ENCODE assay signal across 1 cellular context in genomic region chrX:154890990-154891639, GRCh38.
TF ChIP-seq lines count a peak whose summit lies in the region.

No MANE protein-coding gene starts in this region.

TF ChIP-seq in HEK293, 187 proteins besides CTCF, POLR2A, EP300 and RAD21 (continued from another document):
- TF ChIP-seq ZNF776 (tag by site-specific recombination; IDR thresholded peaks at IDR 0.05; ENCODE audit: borderline replicate concordance) (no peak), ZNF426 (tag by site-specific recombination; IDR thresholded peaks at IDR 0.05) (no peak), GLIS1 (tag by site-specific recombination; IDR thresholded peaks at IDR 0.05) (peak; percentile 70), ZNF221 (tag by site-specific recombination; IDR thresholded peaks at IDR 0.05; ENCODE audit: borderline replicate concordance) (no peak), KLF9 (tag by site-specific recombination; IDR thresholded peaks at IDR 0.05; ENCODE audit: low read depth) (no peak), ZNF654 (tag by site-specific recombination; IDR thresholded peaks at IDR 0.05; ENCODE audit: low read depth) (no peak), ZNF658 (tag by site-specific recombination; IDR thresholded peaks at IDR 0.05) (no peak), ZNF544 (tag by site-specific recombination; IDR thresholded peaks at IDR 0.05) (no peak), ZNF132 (tag by site-specific recombination; IDR thresholded peaks at IDR 0.05; ENCODE audit: borderline replicate concordance) (no peak), ZBTB20 (tag by site-specific recombination; IDR thresholded peaks at IDR 0.05) (no peak), ZNF843 (tag by site-specific recombination; IDR thresholded peaks at IDR 0.05) (peak; percentile 94), ZNF664 (tag by site-specific recombination; IDR thresholded peaks at IDR 0.05) (no peak), ZNF223 (tag by site-specific recombination; IDR thresholded peaks at IDR 0.05) (no peak), ZNF692 (tag by site-specific recombination; IDR thresholded peaks at IDR 0.05) (no peak), ZNF2 (tag by site-specific recombination; IDR thresholded peaks at IDR 0.05) (peak; percentile 41; the same call in 1 of the 2 replicates), ZFHX2 (tag by site-specific recombination; conservative IDR thresholded peaks at IDR 0.05) (no peak), ATF2 (tag by site-specific recombination; IDR thresholded peaks at IDR 0.05; ENCODE audit: low read depth) (0 out of 2 replicates have a peak, but pooled peaks have one; percentile 2), ZNF174 (tag by site-specific recombination; IDR thresholded peaks at IDR 0.05) (no peak), ZNF518A (tag by site-specific recombination; conservative IDR thresholded peaks at IDR 0.05; ENCODE audit: low read depth) (no peak), ZNF391 (tag by site-specific recombination; IDR thresholded peaks at IDR 0.05; ENCODE audit: borderline replicate concordance, low read depth) (peak; percentile 60; the same call in 1 of the 2 replicates), ZBTB6 (tag by site-specific recombination; IDR thresholded peaks at IDR 0.05) (no peak), ZNF341 (tag by site-specific recombination; IDR thresholded peaks at IDR 0.05; ENCODE audit: low read depth) (no peak), ZNF133 (tag by site-specific recombination; IDR thresholded peaks at IDR 0.05) (peak; percentile 66), ZNF561 (tag by site-specific recombination; IDR thresholded peaks at IDR 0.05; ENCODE audit: borderline replicate concordance) (no peak), PRDM6 (tag by site-specific recombination; IDR thresholded peaks at IDR 0.05) (peak; percentile 94), ZNF580 (tag by site-specific recombination; IDR thresholded peaks at IDR 0.05) (peak; percentile 55; the same call in 1 of the 2 replicates), ZNF639 (tag by site-specific recombination; IDR thresholded peaks at IDR 0.05) (no peak), ZNF292 (tag by site-specific recombination; IDR thresholded peaks at IDR 0.05; ENCODE audit: borderline replicate concordance, low read depth) (no peak), ZFP3 (tag by site-specific recombination; IDR thresholded peaks at IDR 0.05; ENCODE audit: low read depth) (no peak), PRDM4 (tag by site-specific recombination; IDR thresholded peaks at IDR 0.05) (peak; percentile 87), ZNF324 (tag by site-specific recombination; IDR thresholded peaks at IDR 0.05) (no peak), IKZF3 (tag by site-specific recombination; IDR thresholded peaks at IDR 0.05) (peak; percentile 99)
